21 cellular contexts compared by ENCODE assay signal in the genomic region with DNA sequence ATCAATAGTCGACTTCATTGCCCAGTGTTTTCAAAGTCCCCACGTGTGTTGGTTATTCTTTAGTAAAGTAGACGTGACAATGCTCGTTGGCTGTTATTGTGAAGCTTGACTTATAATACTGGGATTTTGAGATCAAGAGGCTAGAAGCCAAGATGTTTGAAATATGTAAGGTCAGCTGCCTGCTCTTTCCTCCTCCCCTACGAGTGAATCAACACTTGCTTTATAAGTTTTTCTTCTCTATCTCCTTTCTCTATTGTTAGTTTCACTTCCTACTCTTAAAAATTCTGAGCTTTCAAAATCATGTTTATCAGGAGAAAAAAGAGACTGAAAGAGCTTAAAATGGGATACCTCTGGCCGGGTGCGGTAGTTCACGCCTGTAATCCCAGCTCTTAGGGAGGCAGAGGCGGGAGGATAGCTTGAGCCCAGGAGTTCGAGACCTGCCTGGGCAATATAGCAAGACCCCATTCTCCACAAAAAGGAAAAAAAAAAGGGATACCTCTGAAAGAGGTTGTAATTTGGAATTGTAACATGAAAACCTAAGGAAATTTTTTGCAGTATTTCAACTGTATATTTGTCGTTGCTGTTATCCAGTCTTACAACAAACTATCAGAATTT.
A peak's percentile ranks its signal among the peaks of the same experiment; 100 is the strongest.
DNase-seq lines count a peak whose midpoint lies in the region; ATAC-seq, FAIRE-seq and TF ChIP-seq lines count a peak whose summit lies in the region.
"Had no signal": no experiment of that assay in that cellular context is flagged by ENCODE, and none has a peak within 500 bp of the region (broad histone marks: within the 10 kb centered on the region; RNA-seq: fewer than 3 reads in every experiment).

No MANE protein-coding gene starts in this region.

- no peak overlapping the region for H2AK5ac ChIP-seq in H1 (ENCODE audit: low read depth, low read length)

- H3K4me3 Mint-ChIP-seq in activated T-cell treated with anti-CD3 and anti-CD28 coated beads, Interleukin-2, amount 50 U/mL, for 72 hours, result no peak overlapping the region
- H3K4me3 Mint-ChIP-seq in stimulated activated memory B cell treated with anti-CD40 and anti-IgM and Interleukin-4, amounts not matched to agents 10 μg/mL and 1 μg/mL and 100 μg/mL, for 72 hours, result peak overlapping the region; percentile 49
- H3K4me3 Mint-ChIP-seq: activated CD4-positive, alpha-beta T cell treated with anti-CD3 and anti-CD28 coated beads, Interleukin-2, amount 10 ng/mL, durations not matched to agents 7 days and 5 days; stimulated activated naive CD8-positive, alpha-beta T cell treated with anti-CD3 and anti-CD28 coated beads, Interleukin-15, Interleukin-2, amounts not matched to agents 100 ng/mL and 50 ng/mL, for 24 hours had no signal

- POLR2A ChIA-PET in H1 (lab: Charles Lee; ENCODE audit: partially characterized antibody), result interaction anchor here (1.1 kb wide), 2 partner anchors 65 to 72 kb away, joined by 3 to 5 read pairs; a partner anchor contains a TSS

- H3K9ac ChIP-seq in OCI-LY3 (ENCODE audit: low read length), result no peak overlapping the region
- no peak overlapping the region for H3K9ac ChIP-seq in H1 (replicated peaks in 1 of 4; ENCODE audit: extremely low read depth in 1 of 4, low read depth in 3 of 4, low read length in 3 of 4)

- TF ChIP-seq RAD21 in H1 (IDR thresholded peaks at IDR 0.05 in 1 of 2, conservative IDR thresholded peaks at IDR 0.05 in 1 of 2; ENCODE audit: low read depth in 2 of 2, low read length in 2 of 2), result no peak

- no peak for TF ChIP-seq EP300 in H1 (IDR thresholded peaks at IDR 0.05; ENCODE audit: borderline replicate concordance in 1 of 2, low read depth in 2 of 2, low read length in 2 of 2)

- no peak for FAIRE-seq in H1 (lab: Jason Lieb, UNC)
- FAIRE-seq: G401.6 had no signal

- no peaks in the 10 kb centered on the region; the same call in 1 of the 2 replicates for H4K20me1 ChIP-seq in OCI-LY3 (ENCODE audit: insufficient read depth, low read length)
- no peaks in the 10 kb centered on the region for H4K20me1 ChIP-seq in H1 (replicated peaks in 1 of 2; ENCODE audit: control insufficient read depth in 1 of 2, insufficient read depth in 2 of 2, low read length in 2 of 2)

- no peaks in the 10 kb centered on the region for H3K23me2 ChIP-seq in H1 (ENCODE audit: low read depth, low read length)

- H3K56ac ChIP-seq in H1 (replicated peaks; ENCODE audit: insufficient read length, low read depth, low read length), result no peak overlapping the region

- H2BK12ac ChIP-seq in H1 (ENCODE audit: low read depth, low read length), result no peak overlapping the region

- no peak overlapping the region for H2BK20ac ChIP-seq in H1 (ENCODE audit: low read length)

- H3K27ac ChIP-seq in OCI-LY3 (ENCODE audit: low read length) (peak overlapping the region; percentile 62; the same call in 1 of the 2 replicates), H1 (ENCODE audit: low read depth, low read length) (no peak overlapping the region)
- H3K27ac ChIP-seq: body of pancreas, skin epidermis had no signal

- peaks cover 29% of the 10 kb centered on the region for H3K4me1 Mint-ChIP-seq in activated T-cell treated with anti-CD3 and anti-CD28 coated beads, Interleukin-2, amount 50 U/mL, for 72 hours (ENCODE audit: low read depth)
- peaks cover 26% of the 10 kb centered on the region for H3K4me1 Mint-ChIP-seq in stimulated activated memory B cell treated with anti-CD40 and anti-IgM and Interleukin-4, amounts not matched to agents 10 μg/mL and 1 μg/mL and 100 μg/mL, for 72 hours

- no peak for TF ChIP-seq CTCF in OCI-LY3 (IDR thresholded peaks at IDR 0.05; ENCODE audit: low read depth, low read length)
- no peak for TF ChIP-seq CTCF in H1 (IDR thresholded peaks at IDR 0.05; ENCODE audit: control extremely low read depth in 1 of 3, insufficient read depth in 1 of 3, low read depth in 1 of 3, low read length in 3 of 3)

- H3K27me3 ChIP-seq in OCI-LY3 (ENCODE audit: low read depth, low read length) (no peaks in the 10 kb centered on the region), H1 (replicated peaks in 1 of 4; ENCODE audit: control insufficient read depth in 3 of 4, extremely low read depth in 1 of 4, insufficient read depth in 3 of 4, low read length in 3 of 4) (no peaks in the 10 kb centered on the region)
- H3K27me3 ChIP-seq: body of pancreas, uterus had no signal

- no peak overlapping the region for H4K5ac ChIP-seq in H1 (ENCODE audit: insufficient read length, low read depth, low read length)

- CTCF ChIA-PET in H1 (lab: Charles Lee; ENCODE audit: partially characterized antibody), result no interaction called here

- H3K79me1 ChIP-seq in H1 (ENCODE audit: low read depth, low read length), result peaks cover 3% of the 10 kb centered on the region

- H3K27ac Mint-ChIP-seq in activated T-cell treated with anti-CD3 and anti-CD28 coated beads, Interleukin-2, amount 50 U/mL, for 72 hours, result peak overlapping the region; percentile 48
- H3K27ac Mint-ChIP-seq in stimulated activated memory B cell treated with anti-CD40 and anti-IgM and Interleukin-4, amounts not matched to agents 10 μg/mL and 1 μg/mL and 100 μg/mL, for 72 hours, result peak overlapping the region; percentile 75
- H3K27ac Mint-ChIP-seq: activated CD4-positive, alpha-beta T cell treated with anti-CD3 and anti-CD28 coated beads, Interleukin-2, amount 10 ng/mL, durations not matched to agents 7 days and 5 days; stimulated activated naive CD8-positive, alpha-beta T cell treated with anti-CD3 and anti-CD28 coated beads, Interleukin-15, Interleukin-2, amounts not matched to agents 100 ng/mL and 50 ng/mL, for 24 hours had no signal

- no peak overlapping the region for H3K14ac ChIP-seq in H1 (ENCODE audit: insufficient read length)

- H3K4ac ChIP-seq in H1 (replicated peaks; ENCODE audit: insufficient read length, low read depth, low read length), result no peak overlapping the region

- peaks cover 6% of the 10 kb centered on the region; the same call in 1 of the 2 replicates for H3K9me3 ChIP-seq in OCI-LY3 (ENCODE audit: insufficient read depth, low read length)
- no peaks in the 10 kb centered on the region for H3K9me3 ChIP-seq in H1 (ENCODE audit: insufficient read depth in 2 of 2, low read depth in 1 of 2, low read length in 1 of 2)
- H3K9me3 ChIP-seq: body of pancreas, Caco-2, uterus had no signal

- H3K36me3 ChIP-seq in OCI-LY3 (replicated peaks; ENCODE audit: low read depth, low read length) (peaks cover 15% of the 10 kb centered on the region), H1 (ENCODE audit: control insufficient read depth in 2 of 4, insufficient read depth in 4 of 4, low read length in 3 of 4) (no peaks in the 10 kb centered on the region; a peak in 1 of 8 replicates)
- H3K36me3 ChIP-seq: uterus had no signal

- no peak overlapping the region for H4K91ac ChIP-seq in H1 (replicated peaks; ENCODE audit: insufficient read length, low read length)

- no peaks in the 10 kb centered on the region for H3K27me3 Mint-ChIP-seq in activated T-cell treated with anti-CD3 and anti-CD28 coated beads, Interleukin-2, amount 50 U/mL, for 72 hours (ENCODE audit: low read depth)
- no peaks in the 10 kb centered on the region for H3K27me3 Mint-ChIP-seq in stimulated activated memory B cell treated with anti-CD40 and anti-IgM and Interleukin-4, amounts not matched to agents 10 μg/mL and 1 μg/mL and 100 μg/mL, for 72 hours
- H3K27me3 Mint-ChIP-seq: activated CD4-positive, alpha-beta T cell treated with anti-CD3 and anti-CD28 coated beads, Interleukin-2, amount 10 ng/mL, durations not matched to agents 7 days and 5 days; stimulated activated naive CD8-positive, alpha-beta T cell treated with anti-CD3 and anti-CD28 coated beads, Interleukin-15, Interleukin-2, amounts not matched to agents 100 ng/mL and 50 ng/mL, for 24 hours had no signal

- H4K8ac ChIP-seq in H1 (ENCODE audit: extremely low read depth, insufficient read depth, low read length), result no peak overlapping the region

- H3K79me2 ChIP-seq in OCI-LY3 (ENCODE audit: low read length) (peaks cover 6% of the 10 kb centered on the region; the same call in 1 of the 2 replicates), H1 (ENCODE audit: control insufficient read depth in 1 of 2, insufficient read depth in 2 of 2, low read length in 2 of 2) (peaks cover 0 to 11% of the 10 kb centered on the region in 2 experiments; a peak in 2 of 4 replicates)

- no peak overlapping the region for H2AFZ ChIP-seq in OCI-LY3 (ENCODE audit: low read depth, low read length)
- no peak overlapping the region for H2AFZ ChIP-seq in H1 (ENCODE audit: low read length)

- no peak overlapping the region for H2BK5ac ChIP-seq in H1 (ENCODE audit: low read depth, low read length)

- no peaks in the 10 kb centered on the region for H3K9me3 Mint-ChIP-seq in activated T-cell treated with anti-CD3 and anti-CD28 coated beads, Interleukin-2, amount 50 U/mL, for 72 hours
- H3K9me3 Mint-ChIP-seq in stimulated activated memory B cell treated with anti-CD40 and anti-IgM and Interleukin-4, amounts not matched to agents 10 μg/mL and 1 μg/mL and 100 μg/mL, for 72 hours, result no peaks in the 10 kb centered on the region
- H3K9me3 Mint-ChIP-seq: stimulated activated naive CD8-positive, alpha-beta T cell treated with anti-CD3 and anti-CD28 coated beads, Interleukin-15, Interleukin-2, amounts not matched to agents 100 ng/mL and 50 ng/mL, for 24 hours had no signal

- H2BK15ac ChIP-seq in H1 (ENCODE audit: low read length), result no peak overlapping the region

- H2BK120ac ChIP-seq in H1 (replicated peaks; ENCODE audit: low read depth, low read length), result no peak overlapping the region

- no peak overlapping the region for H3K18ac ChIP-seq in H1 (ENCODE audit: extremely low read depth, low read length)

- H3K23ac ChIP-seq in H1 (ENCODE audit: insufficient read length), result no peak overlapping the region

- H3K4me1 ChIP-seq in OCI-LY3 (ENCODE audit: low read length) (peaks cover 18% of the 10 kb centered on the region), H1 (replicated peaks in 1 of 4; ENCODE audit: control insufficient read depth in 3 of 4, insufficient read depth in 4 of 4, low read length in 3 of 4) (peaks cover 2 to 7% (median 5%) of the 10 kb centered on the region in 4 experiments)
- H3K4me1 ChIP-seq: Caco-2, uterus had no signal

- no peak for DNase-seq in activated T-cell treated with anti-CD3 and anti-CD28 coated beads, Interleukin-2, amount 50 U/mL, for 72 hours
- no peak for DNase-seq in activated T-cell treated with anti-CD3 and anti-CD28 coated beads, Interleukin-2, amount 50 U/mL, for 48 hours
- no peak for DNase-seq in H1 (ENCODE audit: low read depth in 1 of 2, low spot score in 2 of 2)
- DNase-seq in GM03348 (ENCODE audit: low spot score), result no peak
- no peak for DNase-seq in activated CD4-positive, alpha-beta T cell treated with anti-CD3 and anti-CD28 coated beads, Interleukin-2, amount 50 U/mL, for 48 hours
- DNase-seq: activated CD4-positive, alpha-beta T cell treated with anti-CD3 and anti-CD28 coated beads, Interleukin-2, amount 10 ng/mL, durations not matched to agents 7 days and 5 days; body of pancreas; Caco-2; effector CD4-positive, alpha-beta T cell; H7; midbrain; NCI-H1436 treated with DMSO at 0.1 percent for 48 hours; nucleus accumbens; T-helper 9 cell; uterus had no signal

- H3K36me3 Mint-ChIP-seq in activated T-cell treated with anti-CD3 and anti-CD28 coated beads, Interleukin-2, amount 50 U/mL, for 72 hours (ENCODE audit: insufficient read depth in 2 of 2), result no peaks in the 10 kb centered on the region
- H3K36me3 Mint-ChIP-seq in stimulated activated memory B cell treated with anti-CD40 and anti-IgM and Interleukin-4, amounts not matched to agents 10 μg/mL and 1 μg/mL and 100 μg/mL, for 72 hours, result peaks cover 23% of the 10 kb centered on the region

- H3K4me2 ChIP-seq in OCI-LY3 (ENCODE audit: low read length), result peak overlapping the region; percentile 96
- no peak overlapping the region for H3K4me2 ChIP-seq in H1 (ENCODE audit: insufficient read depth in 1 of 2, low read depth in 2 of 2, low read length in 2 of 2)

- WGBS in H1 (ENCODE audit: extremely low coverage in 1 of 2, insufficient coverage in 1 of 2, insufficient read length in 1 of 2, insufficient replicate concordance in 2 of 2, low coverage in 1 of 2, low lambda C conversion rate in 2 of 2, missing lambda C conversion rate in 1 of 2), 2 experiments, result 84% methylated on average over 11 of the region's 11 CpGs; no CpG with 5 or more reads in 1 of the 2 experiments

- H3K4me3 ChIP-seq in OCI-LY3 (ENCODE audit: low read length) (peak overlapping the region; percentile 63), H1 (ENCODE audit: extremely low read depth in 1 of 4, insufficient read depth in 2 of 4, low read depth in 3 of 4, low read length in 4 of 4) (no peak overlapping the region)
- H3K4me3 ChIP-seq: body of pancreas, skin epidermis, uterus had no signal

- no peak for TF ChIP-seq POLR2A in H1 (IDR thresholded peaks at IDR 0.05; ENCODE audit: control extremely low read depth in 1 of 2, low read depth in 2 of 2, low read length in 2 of 2)

- no peak for ATAC-seq in activated T-cell treated with anti-CD3 and anti-CD28 coated beads, Interleukin-2, amount 50 U/mL, for 72 hours (replicated peaks in 1 of 2)
- peak; percentile 55 for ATAC-seq in stimulated activated memory B cell treated with anti-CD40 and anti-IgM and Interleukin-4, amounts not matched to agents 10 μg/mL and 1 μg/mL and 100 μg/mL, for 72 hours
- no peak for ATAC-seq in HG02970 (IDR thresholded peaks at IDR 0.05; ENCODE audit: low FRiP score, unreplicated experiment)
- ATAC-seq: body of pancreas had no signal
